Comparison of ENCODE assay signal across 17 cellular contexts in the genomic region with DNA sequence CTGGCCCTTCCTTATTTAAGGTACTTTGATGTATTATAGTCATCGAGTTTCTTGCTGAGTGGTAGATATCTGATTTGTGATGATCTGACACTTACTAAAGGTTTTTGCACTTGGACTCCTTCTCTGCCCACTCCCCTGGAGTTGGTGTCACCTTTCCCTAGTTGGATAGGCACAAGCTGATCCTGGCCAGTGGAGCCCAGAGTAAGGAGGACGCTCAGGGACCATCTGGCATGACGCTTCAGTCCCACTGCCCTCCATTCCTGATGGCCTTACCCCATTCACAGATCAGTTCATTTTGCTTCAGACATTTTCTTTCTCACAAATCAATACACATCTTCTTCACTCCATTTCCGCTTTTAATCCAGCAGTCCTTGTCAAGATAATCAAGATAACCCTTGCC. TPM values are rescaled to one million over a fixed set of nuclear protein-coding genes. Genes with fewer than 3 reads are reported as not detected.
"Had no signal": no experiment of that assay in that cellular context is flagged by ENCODE, and none has a peak within 500 bp of the region (broad histone marks: within the 10 kb centered on the region; RNA-seq: fewer than 3 reads in every experiment).

No MANE protein-coding gene starts in this region.

- DNase-seq: activated naive CD4-positive, alpha-beta T cell; activated naive CD8-positive, alpha-beta T cell treated with anti-CD3 and anti-CD28 coated beads, Interleukin-2, amount 10 ng/mL, durations not matched to agents 7 days and 5 days; activated T-cell treated with anti-CD3 and anti-CD28 coated beads for 4 hours; effector memory CD4-positive, alpha-beta T cell; foreskin keratinocyte; head of caudate nucleus; mammary epithelial cell; stimulated activated CD4-positive, alpha-beta T cell treated with anti-CD3 and anti-CD28 coated beads, Interleukin-12 subunit alpha, Interleukin-12 subunit beta, amount 100 ng/mL, for 4 hours; stimulated activated CD4-positive, alpha-beta T cell treated with anti-CD3 and anti-CD28 coated beads, Interleukin-2, amount 100 ng/mL, for 24 hours; stomach; T-helper 9 cell; testis; upper lobe of left lung had no signal

- H3K4me1 ChIP-seq: foreskin keratinocyte, stomach, testis, upper lobe of left lung had no signal

- H3K27ac ChIP-seq: foreskin keratinocyte, stomach, testis, upper lobe of left lung had no signal

- H3K36me3 ChIP-seq: stomach, upper lobe of left lung had no signal

- ATAC-seq: activated CD4-positive, CD25-positive, alpha-beta regulatory T cell treated with anti-CD3 and anti-CD28 coated beads, Interleukin-2, amount 50 U/mL, for 24 hours; foreskin keratinocyte had no signal

- H3K27me3 ChIP-seq: foreskin keratinocyte, stomach, testis, upper lobe of left lung had no signal

- H3K9me3 ChIP-seq: stomach, testis, upper lobe of left lung had no signal

- H3K4me3 ChIP-seq: stomach, testis, upper lobe of left lung had no signal

RNA-seq across cellular contexts. Expression of a gene that starts 20.1 kb away (rescaled TPM):
- total RNA-seq: activated naive CD8-positive, alpha-beta T cell treated with anti-CD3 and anti-CD28 coated beads, Interleukin-2, amount 10 ng/mL, durations not matched to agents 7 days and 5 days; foreskin keratinocyte; mammary epithelial cell; neural crest cell; osteoblast; pulmonary artery endothelial cell; stomach; upper lobe of left lung had no signal
- polyA plus RNA-seq: foreskin keratinocyte, mammary epithelial cell, stomach had no signal

RNA-seq across cellular contexts. Expression of a gene that starts 34.0 kb away (rescaled TPM):
- total RNA-seq: activated naive CD8-positive, alpha-beta T cell treated with anti-CD3 and anti-CD28 coated beads, Interleukin-2, amount 10 ng/mL, durations not matched to agents 7 days and 5 days; foreskin keratinocyte; mammary epithelial cell; neural crest cell; osteoblast; stomach; upper lobe of left lung had no signal
- polyA plus RNA-seq: foreskin keratinocyte, mammary epithelial cell had no signal
